14 cellular contexts compared by ENCODE assay signal in the genomic region with DNA sequence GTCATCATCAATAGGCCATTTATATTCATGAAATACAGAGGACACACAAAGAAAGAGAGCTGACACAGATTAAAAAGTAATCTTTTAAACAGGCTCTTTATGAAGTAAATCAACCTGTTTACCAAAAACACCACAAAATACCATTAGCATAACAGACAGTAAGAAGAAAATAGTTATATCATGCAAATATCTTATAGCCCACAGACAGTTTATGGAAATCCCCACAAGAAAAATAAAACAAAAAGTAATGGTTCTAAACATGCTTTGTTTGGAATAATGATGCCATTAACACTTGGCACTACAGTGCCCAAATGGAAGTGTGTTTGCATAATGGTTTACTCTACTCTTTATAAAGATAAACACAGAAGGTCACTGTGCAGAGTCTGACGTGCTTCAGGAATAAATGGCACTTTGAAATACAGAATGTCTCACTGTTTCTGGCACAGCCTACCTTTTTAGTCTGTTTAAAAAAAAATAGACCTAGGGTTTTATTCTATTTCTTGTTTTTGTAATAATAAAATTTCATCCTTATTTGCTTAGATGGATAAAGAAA. TPM values are rescaled to one million over a fixed set of nuclear protein-coding genes. Genes with fewer than 3 reads are reported as not detected.
A peak's percentile ranks its signal among the peaks of the same experiment; 100 is the strongest.
DNase-seq lines count a peak whose midpoint lies in the region; ATAC-seq lines count a peak whose summit lies in the region.
"Had no signal": no experiment of that assay in that cellular context is flagged by ENCODE, and none has a peak within 500 bp of the region (broad histone marks: within the 10 kb centered on the region; RNA-seq: fewer than 3 reads in every experiment).

No MANE protein-coding gene starts in this region.

- no peak overlapping the region for H3K27ac Mint-ChIP-seq in activated CD8-positive, alpha-beta T cell treated with anti-CD3 and anti-CD28 coated beads, Interleukin-2, amount 10 ng/mL, durations not matched to agents 7 days and 5 days
- H3K27ac Mint-ChIP-seq: CD14-positive monocyte; T-helper 2 cell treated with Interferon-gamma antibody and Interleukin-4, amounts not matched to agents 5 μg/mL and 100 μg/mL, for 36 hours had no signal

- CTCF ChIA-PET in activated CD8-positive, alpha-beta T cell treated with anti-CD3 and anti-CD28 coated beads, Interleukin-2, amount 10 ng/mL, durations not matched to agents 7 days and 5 days (lab: Charles Lee), result no interaction called here

- in situ Hi-C loops in SK-MEL-5 (cut with HindIII; ENCODE audit: low pct_unique_long_range_greater_than_20kb, low sequenced_read_pairs), result no loop called here

- no peak for ATAC-seq in activated CD8-positive, alpha-beta T cell treated with anti-CD3 and anti-CD28 coated beads, Interleukin-2, amount 10 ng/mL, durations not matched to agents 7 days and 5 days
- ATAC-seq in GM21825 (IDR thresholded peaks at IDR 0.05; ENCODE audit: unreplicated experiment), result no peak
- ATAC-seq: HCT116 had no signal

- H3K4me1 Mint-ChIP-seq in activated CD8-positive, alpha-beta T cell treated with anti-CD3 and anti-CD28 coated beads, Interleukin-2, amount 10 ng/mL, durations not matched to agents 7 days and 5 days (ENCODE audit: low read depth), result no peaks in the 10 kb centered on the region

- POLR2A ChIA-PET in activated CD8-positive, alpha-beta T cell treated with anti-CD3 and anti-CD28 coated beads, Interleukin-2, amount 10 ng/mL, durations not matched to agents 7 days and 5 days (lab: Charles Lee), result no interaction called here

- peaks cover 7% of the 10 kb centered on the region for H3K9me3 Mint-ChIP-seq in activated CD8-positive, alpha-beta T cell treated with anti-CD3 and anti-CD28 coated beads, Interleukin-2, amount 10 ng/mL, durations not matched to agents 7 days and 5 days (ENCODE audit: insufficient read depth)

- peak; percentile 66 for DNase-seq in COR-L47 (lab: John Stamatoyannopoulos, UW)
- DNase-seq in M059J (ENCODE audit: low read depth), result peak; percentile 48
- DNase-seq in NCI-H460 (ENCODE audit: extremely low read depth, low read depth), result peak; percentile 68
- DNase-seq in SK-MEL-5 (ENCODE audit: low read depth, low spot score), result peak; percentile 61
- DNase-seq in activated T-cell treated with anti-CD3 and anti-CD28 coated beads, Interleukin-2, amount 50 U/mL, for 48 hours, result no peak
- DNase-seq in activated CD8-positive, alpha-beta T cell treated with anti-CD3 and anti-CD28 coated beads, Interleukin-2, amount 10 ng/mL, durations not matched to agents 7 days and 5 days, result no peak
- no peak for DNase-seq in C1 segment of cervical spinal cord (lab: John Stamatoyannopoulos, UW)
- DNase-seq: DMS79, NCI-H187, NCI-H82 had no signal

- H3K36me3 Mint-ChIP-seq in activated CD8-positive, alpha-beta T cell treated with anti-CD3 and anti-CD28 coated beads, Interleukin-2, amount 10 ng/mL, durations not matched to agents 7 days and 5 days (ENCODE audit: low read depth), result no peaks in the 10 kb centered on the region
- H3K36me3 Mint-ChIP-seq: CD14-positive monocyte had no signal

- H3K27me3 Mint-ChIP-seq in activated CD8-positive, alpha-beta T cell treated with anti-CD3 and anti-CD28 coated beads, Interleukin-2, amount 10 ng/mL, durations not matched to agents 7 days and 5 days (ENCODE audit: low read depth), result no peaks in the 10 kb centered on the region

- no peak overlapping the region for H3K4me3 Mint-ChIP-seq in activated CD8-positive, alpha-beta T cell treated with anti-CD3 and anti-CD28 coated beads, Interleukin-2, amount 10 ng/mL, durations not matched to agents 7 days and 5 days
- H3K4me3 Mint-ChIP-seq: CD14-positive monocyte; T-helper 2 cell treated with Interferon-gamma antibody and Interleukin-4, amounts not matched to agents 5 μg/mL and 100 μg/mL, for 36 hours had no signal

RNA-seq across cellular contexts. Expression of gene SEMA3D, which starts 30.1 kb away (rescaled TPM):
- 8.1 and 9.2 TPM in 2 replicates for total RNA-seq in M059J (2014; rRNA removed; shearing (Covaris generic))
- 59.1 and 72.1 TPM in 2 replicates for total RNA-seq in NCI-H460 (2014; rRNA removed; shearing (Covaris generic))
- polyA plus RNA-seq in NCI-H460 (2014; cell fraction: nucleus; rRNA removed), result 13.3 and 20.2 TPM in 2 replicates
- 0.95 and 1.3 TPM in 2 replicates for total RNA-seq in SK-MEL-5 (2014; rRNA removed; shearing (Covaris generic))
- polyA plus RNA-seq in SK-MEL-5 (2015; cell fraction: cytosol; rRNA removed), result 0.33 and 0.65 TPM in 2 replicates
- polyA plus RNA-seq in SK-MEL-5 (2015; cell fraction: nucleus; rRNA removed), result 0.09 and 0.95 TPM in 2 replicates
- total RNA-seq in activated CD8-positive, alpha-beta T cell treated with anti-CD3 and anti-CD28 coated beads, Interleukin-2, amount 10 ng/mL, durations not matched to agents 7 days and 5 days, result not detected
- polyA plus RNA-seq: CD14-positive monocyte had no signal

Comparison
In these comparisons a context has a peak if more than half of its experiments do, and no peak if none do; other contexts are left out.
1. DNase-seq: peak in COR-L47 (single experiment), M059J (single experiment), NCI-H460 (single experiment) and SK-MEL-5 (single experiment); none in activated T-cell treated with anti-CD3 and anti-CD28 coated beads, Interleukin-2, amount 50 U/mL, for 48 hours (0 of 2), activated CD8-positive, alpha-beta T cell treated with anti-CD3 and anti-CD28 coated beads, Interleukin-2, amount 10 ng/mL, durations not matched to agents 7 days and 5 days (single experiment) and C1 segment of cervical spinal cord (0 of 14).